In the genomic region with DNA sequence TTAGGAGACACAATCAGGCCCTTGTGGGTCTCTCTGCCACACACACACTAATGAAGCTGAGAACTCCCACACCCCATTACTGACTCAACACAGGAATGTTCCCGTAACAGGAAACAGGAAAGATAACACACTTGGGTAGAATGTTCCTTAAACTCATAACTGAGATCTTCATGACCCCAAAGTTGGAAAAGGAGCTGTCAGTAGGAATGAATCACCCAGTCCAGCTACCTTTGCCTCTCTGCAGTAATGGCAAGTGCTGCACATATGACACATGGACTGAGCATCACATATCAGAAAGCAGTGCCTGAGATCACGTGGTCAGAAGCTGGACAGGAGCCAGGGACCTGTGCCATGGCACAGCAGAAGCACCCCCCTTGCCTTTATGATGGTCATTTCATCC, we compare ENCODE assay signal across 22 cellular contexts.
DNase-seq lines count a peak whose midpoint lies in the region; ATAC-seq, FAIRE-seq and TF ChIP-seq lines count a peak whose summit lies in the region.
"Had no signal": no experiment of that assay in that cellular context is flagged by ENCODE, and none has a peak within 500 bp of the region (broad histone marks: within the 10 kb centered on the region; RNA-seq: fewer than 3 reads in every experiment).

No MANE protein-coding gene starts in this region.

- peak; percentile 90 for DNase-seq in mammary epithelial cell
- DNase-seq in breast epithelium (ENCODE audit: low spot score in 2 of 2), result no peak
- DNase-seq in GM12878 (ENCODE audit: low read depth, low spot score), result no peak
- peak; percentile 77 for DNase-seq in iris pigment epithelial cell (ENCODE audit: low read depth)
- DNase-seq in activated T-helper 2 cell treated with anti-CD3 and anti-CD28 coated beads, Interferon-gamma antibody, Interleukin-2, Interleukin-4, amounts not matched to agents 10 μg/mL and 5 μg/mL and 100 μg/mL, durations not matched to agents 14 hours and 24 hours and 36 hours (ENCODE audit: low spot score), result no peak
- DNase-seq: ACHN; activated CD4-positive, alpha-beta T cell treated with anti-CD3 and anti-CD28 coated beads for 36 hours; activated CD8-positive, alpha-beta memory T cell treated with anti-CD3 and anti-CD28 coated beads, Interleukin-2, amount 50 U/mL, for 48 hours; CD8-positive, alpha-beta T cell; DND-41; naive B cell; NCI-H1436; NCI-H345; SJCRH30; stimulated activated naive CD8-positive, alpha-beta T cell treated with anti-CD3 and anti-CD28 coated beads, Interleukin-15, Interleukin-2, amounts not matched to agents 100 U/mL and 50 U/mL, for 24 hours had no signal

- H3K27me3 Mint-ChIP-seq in activated T-helper 2 cell treated with anti-CD3 and anti-CD28 coated beads, Interferon-gamma antibody, Interleukin-2, Interleukin-4, amounts not matched to agents 10 μg/mL and 5 μg/mL and 100 μg/mL, durations not matched to agents 14 hours and 24 hours and 36 hours (ENCODE audit: low read depth), result peaks cover 34% of the 10 kb centered on the region
- H3K27me3 Mint-ChIP-seq: progenitor cell of endocrine pancreas had no signal

- H3K4me3 Mint-ChIP-seq in activated T-helper 2 cell treated with anti-CD3 and anti-CD28 coated beads, Interferon-gamma antibody, Interleukin-2, Interleukin-4, amounts not matched to agents 10 μg/mL and 5 μg/mL and 100 μg/mL, durations not matched to agents 14 hours and 24 hours and 36 hours (ENCODE audit: low read depth), result no peak overlapping the region
- H3K4me3 Mint-ChIP-seq: activated CD4-positive, alpha-beta T cell treated with anti-CD3 and anti-CD28 coated beads for 36 hours; activated naive CD4-positive, alpha-beta T cell treated with anti-CD3 and anti-CD28 coated beads, Interleukin-2, amount 50 U/mL, for 24 hours; CD8-positive, alpha-beta T cell; naive B cell had no signal

- H3K27ac Mint-ChIP-seq in activated T-helper 2 cell treated with anti-CD3 and anti-CD28 coated beads, Interferon-gamma antibody, Interleukin-2, Interleukin-4, amounts not matched to agents 10 μg/mL and 5 μg/mL and 100 μg/mL, durations not matched to agents 14 hours and 24 hours and 36 hours, result no peak overlapping the region
- H3K27ac Mint-ChIP-seq: activated CD4-positive, alpha-beta T cell treated with anti-CD3 and anti-CD28 coated beads for 36 hours; activated naive CD4-positive, alpha-beta T cell treated with anti-CD3 and anti-CD28 coated beads, Interleukin-2, amount 50 U/mL, for 24 hours; CD8-positive, alpha-beta T cell; naive B cell; progenitor cell of endocrine pancreas had no signal

- SMC1A ChIA-PET in GM12878 (lab: Charles Lee; ENCODE audit: uncharacterized antibody, unreplicated experiment), result interaction anchor here (0.7 to 1.5 kb wide), 2 partner anchors 89 to 347 kb away, joined by 3 read pairs; no protein-coding TSS in a partner anchor

- H3K4me1 ChIP-seq in mammary epithelial cell (ENCODE audit: insufficient read depth, low read length) (peaks cover 8% of the 10 kb centered on the region), breast epithelium (no peaks in the 10 kb centered on the region), GM12878 (ENCODE audit: control insufficient read depth, insufficient read depth, low read length) (peaks cover 3% of the 10 kb centered on the region)
- H3K4me1 ChIP-seq: SJCRH30 had no signal

- H3K36me3 ChIP-seq in mammary epithelial cell (ENCODE audit: insufficient read depth, low read length) (no peaks in the 10 kb centered on the region), breast epithelium (no peaks in the 10 kb centered on the region), GM12878 (ENCODE audit: control insufficient read depth in 2 of 2, insufficient read depth in 2 of 2, low read length in 1 of 2) (no peaks in the 10 kb centered on the region)
- H3K36me3 ChIP-seq: SJCRH30 had no signal

- no peak for TF ChIP-seq RAD21 in GM12878 (IDR thresholded peaks at IDR 0.05; ENCODE audit: insufficient read depth, low read depth, low read length)

- H3K9ac ChIP-seq in mammary epithelial cell (ENCODE audit: insufficient read depth, low read length) (no peak overlapping the region), GM12878 (ENCODE audit: control insufficient read depth, insufficient read depth, low read length) (no peak overlapping the region)

- H3K79me2 ChIP-seq in mammary epithelial cell (ENCODE audit: insufficient read depth, low read length), result no peaks in the 10 kb centered on the region
- no peaks in the 10 kb centered on the region for H3K79me2 ChIP-seq in GM12878 (ENCODE audit: control insufficient read depth, insufficient read depth, low read length)

- TF ChIP-seq POLR2A in breast epithelium (IDR thresholded peaks at IDR 0.05) (no peak), GM12878 (IDR thresholded peaks at IDR 0.05; ENCODE audit: low read depth, low read length) (no peak)

- H3K4me1 Mint-ChIP-seq in activated T-helper 2 cell treated with anti-CD3 and anti-CD28 coated beads, Interferon-gamma antibody, Interleukin-2, Interleukin-4, amounts not matched to agents 10 μg/mL and 5 μg/mL and 100 μg/mL, durations not matched to agents 14 hours and 24 hours and 36 hours (ENCODE audit: low read depth), result peaks cover 5% of the 10 kb centered on the region
- H3K4me1 Mint-ChIP-seq: activated naive CD4-positive, alpha-beta T cell treated with anti-CD3 and anti-CD28 coated beads, Interleukin-2, amount 50 U/mL, for 24 hours; naive B cell had no signal

- BruUV-seq in mammary epithelial cell (replicated peaks; lab: Mats Ljungman, UMichigan), result no TSS peak
- BruUV-seq in GM12878 (replicated peaks; lab: Mats Ljungman, UMichigan), result no TSS peak

- CTCF ChIA-PET in mammary epithelial cell (lab: Charles Lee; ENCODE audit: low non-redundant PET), result no interaction called here
- CTCF ChIA-PET in GM12878 (lab: Yijun Ruan, JAX), result interaction anchor here (1.1 kb wide), 1 partner anchor 18 kb away, joined by 3 read pairs; no protein-coding TSS in a partner anchor

- intact Hi-C loops in mammary epithelial cell (cut with micrococcal nuclease) (no loop called here), breast epithelium (cut with DNase I; ENCODE audit: low total_unique reads) (loop anchor here (5.0 kb wide), 1 partner anchor 951 kb away; no protein-coding TSS in a partner anchor), GM12878 (cut with micrococcal nuclease; ENCODE audit: unreplicated experiment) (no loop called here)
- intact Hi-C loops in activated T-helper 2 cell treated with anti-CD3 and anti-CD28 coated beads, Interferon-gamma antibody, Interleukin-2, Interleukin-4, amounts not matched to agents 10 μg/mL and 5 μg/mL and 100 μg/mL, durations not matched to agents 14 hours and 24 hours and 36 hours (cut with micrococcal nuclease), result no loop called here

- no peak for FAIRE-seq in GM12878 (lab: Jason Lieb, UNC)

- ATAC-seq in GM12878 (no peak), HG03432 (IDR thresholded peaks at IDR 0.05; ENCODE audit: unreplicated experiment) (no peak), GM18907 (IDR thresholded peaks at IDR 0.05; ENCODE audit: unreplicated experiment) (no peak), HG03520 (IDR thresholded peaks at IDR 0.05; ENCODE audit: unreplicated experiment) (no peak)
- ATAC-seq: activated CD4-positive, alpha-beta T cell treated with anti-CD3 and anti-CD28 coated beads for 36 hours; CD8-positive, alpha-beta T cell; left lobe of liver; stimulated activated naive CD8-positive, alpha-beta T cell treated with anti-CD3 and anti-CD28 coated beads, Interleukin-15, Interleukin-2, amounts not matched to agents 100 U/mL and 50 U/mL, for 24 hours had no signal

- dilution Hi-C loops in mammary epithelial cell (cut with HindIII; ENCODE audit: low sequenced_read_pairs), result no loop called here

- no peaks in the 10 kb centered on the region for H3K27me3 ChIP-seq in mammary epithelial cell (ENCODE audit: insufficient read depth, low read length)
- no peaks in the 10 kb centered on the region for H3K27me3 ChIP-seq in breast epithelium
- peaks cover 0 to 4% of the 10 kb centered on the region in 2 experiments; a peak in 1 of 4 replicates for H3K27me3 ChIP-seq in GM12878 (replicated peaks in 1 of 2; ENCODE audit: control insufficient read depth in 2 of 2, insufficient read depth in 2 of 2, low read length in 1 of 2)
- H3K27me3 ChIP-seq: SJCRH30 had no signal

- H3K27ac ChIP-seq in mammary epithelial cell (ENCODE audit: insufficient read depth, low read depth, low read length) (no peak overlapping the region), breast epithelium (no peak overlapping the region), GM12878 (ENCODE audit: control insufficient read depth, insufficient read depth) (no peak overlapping the region)
- H3K27ac ChIP-seq: SJCRH30 had no signal

- POLR2A ChIA-PET in GM12878 (lab: Charles Lee), result interaction anchor here (1.0 kb wide), 1 partner anchor 12 kb away, joined by 3 read pairs; no protein-coding TSS in a partner anchor

- RAD21 ChIA-PET in GM12878 (lab: Charles Lee; ENCODE audit: unreplicated experiment), result no interaction called here

- TF ChIP-seq EP300 in GM12878 (IDR thresholded peaks at IDR 0.05; ENCODE audit: borderline replicate concordance in 1 of 2, control insufficient read depth in 1 of 2, low read depth in 2 of 2, low read length in 2 of 2), result no peak

- in situ Hi-C loops in mammary epithelial cell (cut with MboI; ENCODE audit: low sequenced_read_pairs in 2 of 2), result loop anchor here in 1 of 2 donors (25.0 kb wide), 1 partner anchor 334 kb away; no protein-coding TSS in a partner anchor
- in situ Hi-C loops in GM12878 (cut with MboI), result no loop called here

- H3K36me3 Mint-ChIP-seq in activated T-helper 2 cell treated with anti-CD3 and anti-CD28 coated beads, Interferon-gamma antibody, Interleukin-2, Interleukin-4, amounts not matched to agents 10 μg/mL and 5 μg/mL and 100 μg/mL, durations not matched to agents 14 hours and 24 hours and 36 hours (ENCODE audit: low read depth), result no peaks in the 10 kb centered on the region
- H3K36me3 Mint-ChIP-seq: activated naive CD4-positive, alpha-beta T cell treated with anti-CD3 and anti-CD28 coated beads, Interleukin-2, amount 50 U/mL, for 24 hours; brain; CD8-positive, alpha-beta T cell; naive B cell had no signal

- H3K9me3 ChIP-seq in mammary epithelial cell (replicated peaks; ENCODE audit: insufficient read depth, low read length) (no peaks in the 10 kb centered on the region), breast epithelium (no peaks in the 10 kb centered on the region), GM12878 (replicated peaks; ENCODE audit: control insufficient read depth, insufficient read depth, low read length) (no peaks in the 10 kb centered on the region)
- H3K9me3 ChIP-seq: SJCRH30 had no signal

- H4K20me1 ChIP-seq in mammary epithelial cell (ENCODE audit: insufficient read depth, low read length) (no peaks in the 10 kb centered on the region), GM12878 (ENCODE audit: control insufficient read depth, insufficient read depth) (no peaks in the 10 kb centered on the region)

- no peak for TF ChIP-seq CTCF in mammary epithelial cell (conservative IDR thresholded peaks at IDR 0.05 in 1 of 2, IDR thresholded peaks at IDR 0.05 in 1 of 2; ENCODE audit: extremely low read depth in 1 of 2, insufficient read depth in 1 of 2, low read depth in 1 of 2, low read length in 2 of 2)
- no peak for TF ChIP-seq CTCF in breast epithelium (IDR thresholded peaks at IDR 0.05)
- no peak for TF ChIP-seq CTCF in GM12878 (IDR thresholded peaks at IDR 0.05 in 2 of 3, conservative IDR thresholded peaks at IDR 0.05 in 1 of 3; ENCODE audit: control insufficient read depth in 2 of 3, extremely low read depth in 1 of 3, insufficient read depth in 1 of 3, low read depth in 3 of 3, low read length in 3 of 3)

- 50% methylated on average over 2 of the region's 2 CpGs for WGBS in mammary epithelial cell (ENCODE audit: low coverage, missing lambda C conversion rate)
- WGBS in GM12878 (ENCODE audit: insufficient coverage, insufficient replicate concordance, low lambda C conversion rate, missing lambda C conversion rate), result 6% methylated on average over 2 of the region's 2 CpGs

- H3K9me3 Mint-ChIP-seq in activated T-helper 2 cell treated with anti-CD3 and anti-CD28 coated beads, Interferon-gamma antibody, Interleukin-2, Interleukin-4, amounts not matched to agents 10 μg/mL and 5 μg/mL and 100 μg/mL, durations not matched to agents 14 hours and 24 hours and 36 hours, result no peaks in the 10 kb centered on the region
- H3K9me3 Mint-ChIP-seq: activated naive CD4-positive, alpha-beta T cell treated with anti-CD3 and anti-CD28 coated beads, Interleukin-2, amount 50 U/mL, for 24 hours; CD8-positive, alpha-beta T cell; naive B cell had no signal

- H3K4me3 ChIP-seq in mammary epithelial cell (replicated peaks in 1 of 3; ENCODE audit: insufficient read depth in 1 of 3, low read depth in 2 of 3, low read length in 3 of 3), result no peak overlapping the region
- H3K4me3 ChIP-seq in breast epithelium, result no peak overlapping the region
- H3K4me3 ChIP-seq in GM12878, result no peak overlapping the region
- H3K4me3 ChIP-seq: SJCRH30 had no signal

- H3K4me2 ChIP-seq in mammary epithelial cell (ENCODE audit: insufficient read depth, low read depth, low read length), result no peak overlapping the region
- H3K4me2 ChIP-seq in GM12878 (ENCODE audit: control insufficient read depth, insufficient read depth), result no peak overlapping the region

- H2AFZ ChIP-seq in mammary epithelial cell (ENCODE audit: low read depth, low read length), result no peak overlapping the region
- H2AFZ ChIP-seq in GM12878 (ENCODE audit: control insufficient read depth, low read depth, low read length), result no peak overlapping the region

Comparison
In these comparisons a context has a peak if more than half of its experiments do, and no peak if none do; other contexts are left out.
1. DNase-seq: peak in mammary epithelial cell (single experiment) and iris pigment epithelial cell (single experiment); none in breast epithelium (0 of 2), GM12878 (single experiment) and activated T-helper 2 cell treated with anti-CD3 and anti-CD28 coated beads, Interferon-gamma antibody, Interleukin-2, Interleukin-4, amounts not matched to agents 10 μg/mL and 5 μg/mL and 100 μg/mL, durations not matched to agents 14 hours and 24 hours and 36 hours (single experiment).